1 cellular context compared by ENCODE assay signal in the genomic region with DNA sequence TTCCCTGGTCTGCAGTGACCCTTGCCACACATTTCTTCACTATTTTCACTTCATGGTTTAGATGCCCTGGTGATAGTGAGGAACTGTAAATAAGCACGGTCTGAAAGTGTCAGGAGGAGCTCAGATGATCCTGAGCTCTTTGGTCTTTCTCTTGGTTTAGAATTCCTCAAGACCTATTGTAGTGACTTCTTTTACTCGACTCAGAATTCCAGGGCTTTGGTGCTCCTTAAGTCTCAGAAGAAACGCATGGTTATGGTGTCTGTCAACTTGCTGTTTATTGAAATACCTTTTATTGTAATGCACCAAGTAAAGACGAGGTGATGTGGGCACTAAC.
TF ChIP-seq lines count a peak whose summit lies in the region.

No MANE protein-coding gene starts in this region.

TF ChIP-seq in HepG2, 621 proteins besides CTCF, POLR2A, EP300 and RAD21 (continued from another document):
- no peak for TF ChIP-seq SMAD9 (CRISPR knock-in tag; IDR thresholded peaks at IDR 0.05)
- TF ChIP-seq, protein P1, sequence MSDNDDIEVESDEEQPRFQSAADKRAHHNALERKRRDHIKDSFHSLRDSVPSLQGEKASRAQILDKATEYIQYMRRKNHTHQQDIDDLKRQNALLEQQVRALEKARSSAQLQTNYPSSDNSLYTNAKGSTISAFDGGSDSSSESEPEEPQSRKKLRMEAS (IDR thresholded peaks at IDR 0.05) = no peak
- peak; percentile 4 for TF ChIP-seq TEAD3 (CRISPR knock-in tag; optimal IDR thresholded peaks at IDR 0.05; ENCODE audit: borderline replicate concordance)
- TF ChIP-seq, protein P2, sequence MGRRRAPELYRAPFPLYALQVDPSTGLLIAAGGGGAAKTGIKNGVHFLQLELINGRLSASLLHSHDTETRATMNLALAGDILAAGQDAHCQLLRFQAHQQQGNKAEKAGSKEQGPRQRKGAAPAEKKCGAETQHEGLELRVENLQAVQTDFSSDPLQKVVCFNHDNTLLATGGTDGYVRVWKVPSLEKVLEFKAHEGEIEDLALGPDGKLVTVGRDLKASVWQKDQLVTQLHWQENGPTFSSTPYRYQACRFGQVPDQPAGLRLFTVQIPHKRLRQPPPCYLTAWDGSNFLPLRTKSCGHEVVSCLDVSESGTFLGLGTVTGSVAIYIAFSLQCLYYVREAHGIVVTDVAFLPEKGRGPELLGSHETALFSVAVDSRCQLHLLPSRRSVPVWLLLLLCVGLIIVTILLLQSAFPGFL (CRISPR knock-in tag; IDR thresholded peaks at IDR 0.05) = no peak
- TF ChIP-seq ASH2L (IDR thresholded peaks at IDR 0.05; ENCODE audit: insufficient read length, low read depth, low read length) = peak; percentile 37
- no peak for TF ChIP-seq GABPB1 (CRISPR knock-in tag; IDR thresholded peaks at IDR 0.05)
- no peak for TF ChIP-seq SRSF1 (optimal IDR thresholded peaks at IDR 0.05; ENCODE audit: low read depth, low read length)
- TF ChIP-seq NR2F2 (IDR thresholded peaks at IDR 0.05; ENCODE audit: borderline replicate concordance, low read depth) = peak; percentile 4; the same call in 1 of the 2 replicates
- TF ChIP-seq, protein P3, sequence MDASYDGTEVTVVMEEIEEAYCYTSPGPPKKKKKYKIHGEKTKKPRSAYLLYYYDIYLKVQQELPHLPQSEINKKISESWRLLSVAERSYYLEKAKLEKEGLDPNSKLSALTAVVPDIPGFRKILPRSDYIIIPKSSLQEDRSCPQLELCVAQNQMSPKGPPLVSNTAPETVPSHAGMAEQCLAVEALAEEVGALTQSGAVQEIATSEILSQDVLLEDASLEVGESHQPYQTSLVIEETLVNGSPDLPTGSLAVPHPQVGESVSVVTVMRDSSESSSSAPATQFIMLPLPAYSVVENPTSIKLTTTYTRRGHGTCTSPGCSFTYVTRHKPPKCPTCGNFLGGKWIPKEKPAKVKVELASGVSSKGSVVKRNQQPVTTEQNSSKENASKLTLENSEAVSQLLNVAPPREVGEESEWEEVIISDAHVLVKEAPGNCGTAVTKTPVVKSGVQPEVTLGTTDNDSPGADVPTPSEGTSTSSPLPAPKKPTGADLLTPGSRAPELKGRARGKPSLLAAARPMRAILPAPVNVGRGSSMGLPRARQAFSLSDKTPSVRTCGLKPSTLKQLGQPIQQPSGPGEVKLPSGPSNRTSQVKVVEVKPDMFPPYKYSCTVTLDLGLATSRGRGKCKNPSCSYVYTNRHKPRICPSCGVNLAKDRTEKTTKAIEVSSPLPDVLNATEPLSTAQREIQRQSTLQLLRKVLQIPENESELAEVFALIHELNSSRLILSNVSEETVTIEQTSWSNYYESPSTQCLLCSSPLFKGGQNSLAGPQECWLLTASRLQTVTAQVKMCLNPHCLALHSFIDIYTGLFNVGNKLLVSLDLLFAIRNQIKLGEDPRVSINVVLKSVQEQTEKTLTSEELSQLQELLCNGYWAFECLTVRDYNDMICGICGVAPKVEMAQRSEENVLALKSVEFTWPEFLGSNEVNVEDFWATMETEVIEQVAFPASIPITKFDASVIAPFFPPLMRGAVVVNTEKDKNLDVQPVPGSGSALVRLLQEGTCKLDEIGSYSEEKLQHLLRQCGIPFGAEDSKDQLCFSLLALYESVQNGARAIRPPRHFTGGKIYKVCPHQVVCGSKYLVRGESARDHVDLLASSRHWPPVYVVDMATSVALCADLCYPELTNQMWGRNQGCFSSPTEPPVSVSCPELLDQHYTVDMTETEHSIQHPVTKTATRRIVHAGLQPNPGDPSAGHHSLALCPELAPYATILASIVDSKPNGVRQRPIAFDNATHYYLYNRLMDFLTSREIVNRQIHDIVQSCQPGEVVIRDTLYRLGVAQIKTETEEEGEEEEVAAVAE (CRISPR knock-in tag; IDR thresholded peaks at IDR 0.05; ENCODE audit: borderline replicate concordance) = no peak
- TF ChIP-seq, protein P4, sequence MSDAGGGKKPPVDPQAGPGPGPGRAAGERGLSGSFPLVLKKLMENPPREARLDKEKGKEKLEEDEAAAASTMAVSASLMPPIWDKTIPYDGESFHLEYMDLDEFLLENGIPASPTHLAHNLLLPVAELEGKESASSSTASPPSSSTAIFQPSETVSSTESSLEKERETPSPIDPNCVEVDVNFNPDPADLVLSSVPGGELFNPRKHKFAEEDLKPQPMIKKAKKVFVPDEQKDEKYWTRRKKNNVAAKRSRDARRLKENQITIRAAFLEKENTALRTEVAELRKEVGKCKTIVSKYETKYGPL (CRISPR knock-in tag; IDR thresholded peaks at IDR 0.05) = no peak
- TF ChIP-seq ATF7 (IDR thresholded peaks at IDR 0.05) = no peak
- no peak for TF ChIP-seq ATF7 (CRISPR knock-in tag; IDR thresholded peaks at IDR 0.05)
- TF ChIP-seq CEBPG (CRISPR knock-in tag; IDR thresholded peaks at IDR 0.05) = 0 out of 2 replicates have a peak, but pooled peaks have one; percentile 26
- no peak for TF ChIP-seq ZMAT3 (CRISPR knock-in tag; conservative IDR thresholded peaks at IDR 0.05)
- TF ChIP-seq, protein P5, sequence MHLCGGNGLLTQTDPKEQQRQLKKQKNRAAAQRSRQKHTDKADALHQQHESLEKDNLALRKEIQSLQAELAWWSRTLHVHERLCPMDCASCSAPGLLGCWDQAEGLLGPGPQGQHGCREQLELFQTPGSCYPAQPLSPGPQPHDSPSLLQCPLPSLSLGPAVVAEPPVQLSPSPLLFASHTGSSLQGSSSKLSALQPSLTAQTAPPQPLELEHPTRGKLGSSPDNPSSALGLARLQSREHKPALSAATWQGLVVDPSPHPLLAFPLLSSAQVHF (CRISPR knock-in tag; IDR thresholded peaks at IDR 0.05) = no peak
